ENCODE assay signal across 28 cellular contexts in the genomic region with DNA sequence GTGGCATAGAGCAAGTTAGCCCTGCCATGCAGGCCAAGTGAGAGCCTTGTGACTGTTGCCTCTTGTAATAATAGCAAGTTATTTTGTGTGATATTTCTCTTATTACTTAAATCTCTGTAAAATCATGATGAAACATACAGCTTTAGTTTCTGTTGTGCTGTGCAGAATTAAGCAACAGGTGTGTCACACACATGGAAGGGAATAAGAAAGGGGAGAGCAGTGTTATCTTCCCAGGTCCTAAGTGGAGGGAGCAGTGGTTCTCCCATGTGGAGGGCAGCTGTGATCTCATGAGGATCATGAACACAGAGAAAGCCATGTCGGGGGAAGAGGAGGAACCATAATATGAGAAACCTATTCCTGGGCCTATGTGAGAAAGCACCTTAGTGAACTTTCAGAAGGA.
"Had no signal": no experiment of that assay in that cellular context is flagged by ENCODE, and none has a peak within 500 bp of the region (broad histone marks: within the 10 kb centered on the region; RNA-seq: fewer than 3 reads in every experiment).

No MANE protein-coding gene starts in this region.

- H3K27ac ChIP-seq: brain microvascular endothelial cell, coronary artery, esophagus muscularis mucosa, foreskin keratinocyte, gastrocnemius medialis had no signal

- H3K4me3 ChIP-seq: coronary artery, esophagus muscularis mucosa, gastrocnemius medialis had no signal

- H3K36me3 ChIP-seq: brain microvascular endothelial cell, gastrocnemius medialis had no signal

- DNase-seq: activated CD4-positive, alpha-beta T cell treated with anti-CD3 and anti-CD28 coated beads for 36 hours; activated CD4-positive, alpha-beta T cell treated with anti-CD3 and anti-CD28 coated beads, Interleukin-2, amount 50 U/mL, for 1 hour; activated CD4-positive, alpha-beta T cell treated with anti-CD3 and anti-CD28 coated beads, Interleukin-2, amount 50 U/mL, for 48 hours; activated CD4-positive, CD25-positive, alpha-beta regulatory T cell; activated CD4-positive, CD25-positive, alpha-beta regulatory T cell treated with anti-CD3 and anti-CD28 coated beads, Interleukin-2, amount 50 U/mL, for 72 hours; activated CD8-positive, alpha-beta memory T cell treated with anti-CD3 and anti-CD28 coated beads for 24 hours; activated CD8-positive, alpha-beta T cell treated with anti-CD3 and anti-CD28 coated beads for 36 hours; activated effector memory CD4-positive, alpha-beta T cell treated with Interleukin-2 at 50 U/mL for 16 hours; activated gamma-delta T cell treated with Interleukin-2 at 50 U/mL for 16 hours; activated naive CD4-positive, alpha-beta T cell treated with anti-CD3 and anti-CD28 coated beads, Interleukin-2, amount 50 U/mL, for 16 hours; activated naive CD4-positive, alpha-beta T cell treated with Interleukin-2 at 50 U/mL for 16 hours; activated T-cell treated with anti-CD3 and anti-CD28 coated beads, Interleukin-2, amount 50 U/mL, for 4 hours; amniotic stem cell; anterior cingulate cortex; brain microvascular endothelial cell; effector CD4-positive, alpha-beta T cell; effector memory CD8-positive, alpha-beta T cell; erythroblast; foreskin keratinocyte; gastrocnemius medialis; glutamatergic neuron; T-helper 2 cell had no signal

- H3K27me3 Mint-ChIP-seq: activated CD4-positive, alpha-beta T cell treated with anti-CD3 and anti-CD28 coated beads for 36 hours; activated CD8-positive, alpha-beta T cell treated with anti-CD3 and anti-CD28 coated beads for 36 hours; activated naive CD8-positive, alpha-beta T cell; activated T-helper 17 cell treated with anti-CD3 and anti-CD28 coated beads, Interleukin-2, amount 50 U/mL, for 72 hours; central memory CD8-positive, alpha-beta T cell; dendritic cell treated with granulocyte-macrophage colony-stimulating factor and Interleukin-4, amounts not matched to agents 40 ng/mL and 50 ng/mL, for 4 days; effector memory CD8-positive, alpha-beta T cell had no signal

- H3K4me1 Mint-ChIP-seq: central memory CD8-positive, alpha-beta T cell had no signal

- H3K4me3 Mint-ChIP-seq: activated CD4-positive, alpha-beta T cell treated with anti-CD3 and anti-CD28 coated beads for 36 hours; activated CD8-positive, alpha-beta T cell treated with anti-CD3 and anti-CD28 coated beads for 36 hours; activated naive CD8-positive, alpha-beta T cell; activated T-cell treated with anti-CD3 and anti-CD28 coated beads, Interleukin-2, amount 50 U/mL, for 4 hours; activated T-helper 17 cell treated with anti-CD3 and anti-CD28 coated beads, Interleukin-2, amount 50 U/mL, for 72 hours; central memory CD8-positive, alpha-beta T cell; dendritic cell treated with granulocyte-macrophage colony-stimulating factor and Interleukin-4, amounts not matched to agents 40 ng/mL and 50 ng/mL, for 4 days; effector memory CD8-positive, alpha-beta T cell had no signal

- H3K27me3 ChIP-seq: brain microvascular endothelial cell, esophagus muscularis mucosa, foreskin keratinocyte, gastrocnemius medialis had no signal

- H3K4me1 ChIP-seq: esophagus muscularis mucosa, gastrocnemius medialis had no signal

- H3K27ac Mint-ChIP-seq: activated CD4-positive, alpha-beta T cell treated with anti-CD3 and anti-CD28 coated beads for 36 hours; activated CD8-positive, alpha-beta T cell treated with anti-CD3 and anti-CD28 coated beads for 36 hours; activated naive CD8-positive, alpha-beta T cell; activated T-helper 17 cell treated with anti-CD3 and anti-CD28 coated beads, Interleukin-2, amount 50 U/mL, for 72 hours; dendritic cell treated with granulocyte-macrophage colony-stimulating factor and Interleukin-4, amounts not matched to agents 40 ng/mL and 50 ng/mL, for 4 days had no signal

- H3K9me3 Mint-ChIP-seq: activated CD8-positive, alpha-beta T cell treated with anti-CD3 and anti-CD28 coated beads for 36 hours; activated T-cell treated with anti-CD3 and anti-CD28 coated beads, Interleukin-2, amount 50 U/mL, for 4 hours; activated T-helper 17 cell treated with anti-CD3 and anti-CD28 coated beads, Interleukin-2, amount 50 U/mL, for 72 hours; central memory CD8-positive, alpha-beta T cell; dendritic cell treated with granulocyte-macrophage colony-stimulating factor and Interleukin-4, amounts not matched to agents 40 ng/mL and 50 ng/mL, for 4 days; effector memory CD8-positive, alpha-beta T cell had no signal

- ATAC-seq: activated CD4-positive, alpha-beta T cell treated with anti-CD3 and anti-CD28 coated beads for 36 hours; activated CD8-positive, alpha-beta T cell treated with anti-CD3 and anti-CD28 coated beads for 36 hours; activated T-cell treated with anti-CD3 and anti-CD28 coated beads, Interleukin-2, amount 50 U/mL, for 4 hours; effector memory CD8-positive, alpha-beta T cell; foreskin keratinocyte; gastrocnemius medialis had no signal

- H3K9me3 ChIP-seq: esophagus muscularis mucosa, gastrocnemius medialis had no signal
